8 cellular contexts compared by ENCODE assay signal in genomic region chr9:72315089-72315509, GRCh38. TPM values are rescaled to one million over a fixed set of nuclear protein-coding genes. Genes with fewer than 3 reads are reported as not detected.
DNase-seq lines count a peak whose midpoint lies in the region; ATAC-seq and TF ChIP-seq lines count a peak whose summit lies in the region.

No MANE protein-coding gene starts in this region.

- BruUV-seq in Panc1 (replicated peaks; lab: Mats Ljungman, UMichigan), result no TSS peak

- H3K27ac ChIP-seq in Panc1 (ENCODE audit: low read length), result peak overlapping the region; percentile 81

- CTCF ChIA-PET in Panc1 (lab: Charles Lee), result interaction anchor here (0.6 to 0.7 kb wide), 2 partner anchors 10 to 507 kb away, joined by 4 read pairs; no protein-coding TSS in a partner anchor

- in situ Hi-C loops in Panc1 (cut with HindIII; ENCODE audit: low pct_unique_long_range_greater_than_20kb, low sequenced_read_pairs), result no loop called here

- ATAC-seq in Panc1 (peak; percentile 61), Right ventricle myocardium superior (ENCODE audit: poor library complexity) (peak; percentile 80), GM19324 (IDR thresholded peaks at IDR 0.05; ENCODE audit: low FRiP score, unreplicated experiment) (no peak)

- POLR2A ChIA-PET in Panc1 (lab: Charles Lee), result interaction anchor here (0.6 to 0.7 kb wide), 2 partner anchors 35 to 1073 kb away, joined by 3 read pairs; no protein-coding TSS in a partner anchor

- no peak for TF ChIP-seq CTCF in Panc1 (IDR thresholded peaks at IDR 0.05)
- TF ChIP-seq CTCF in retinal pigment epithelial cell (conservative IDR thresholded peaks at IDR 0.05; ENCODE audit: low read depth, low read length), result no peak

- no peaks in the 10 kb centered on the region for H3K27me3 ChIP-seq in Panc1 (ENCODE audit: control insufficient read depth, insufficient read depth, low read length)

- peaks cover 21% of the 10 kb centered on the region for H3K4me1 ChIP-seq in Panc1 (ENCODE audit: control insufficient read depth, insufficient read depth, low read length)

- H3K9me3 ChIP-seq in Panc1 (ENCODE audit: control insufficient read depth, insufficient read depth, low read depth, low read length), result no peaks in the 10 kb centered on the region

- DNase-seq in Daoy (ENCODE audit: low read depth), result peak; percentile 75
- DNase-seq in Panc1 (ENCODE audit: low read depth, low spot score), result no peak
- peak; percentile 74 for DNase-seq in Right ventricle myocardium superior
- peak; percentile 77 for DNase-seq in retinal pigment epithelial cell (ENCODE audit: low read depth)
- no peak for DNase-seq in stimulated activated CD4-positive, alpha-beta T cell treated with anti-CD3 and anti-CD28 coated beads, Interleukin-15, amount 100 ng/mL, for 24 hours
- no peak for DNase-seq in COLO829 (ENCODE audit: low spot score)
- no peak for DNase-seq in foreskin melanocyte

- intact Hi-C loops in Panc1 (cut with micrococcal nuclease; ENCODE audit: unreplicated experiment) (no loop called here), Right ventricle myocardium superior (cut with DNase I) (no loop called here)

- H3K4me3 ChIP-seq in Panc1 (ENCODE audit: low read depth in 2 of 2, low read length in 2 of 2) (peak overlapping the region in 1 of 2 experiments; percentile 32; a peak in 2 of 4 replicates), retinal pigment epithelial cell (ENCODE audit: low read length) (peak overlapping the region; percentile 17)

- H3K36me3 ChIP-seq in Panc1 (ENCODE audit: control insufficient read depth, insufficient read depth, low read length), result no peaks in the 10 kb centered on the region; the same call in 1 of the 2 replicates

RNA-seq across cellular contexts. Expression of gene ZFAND5, which starts 49.9 kb away (rescaled TPM):
- total RNA-seq in Daoy (2014; rRNA removed; shearing (Covaris generic)), result 113 and 114 TPM in 2 replicates
- total RNA-seq in Panc1 (2021; ENCODE audit: unreplicated experiment) (185 TPM), Right ventricle myocardium superior (180 TPM)
- 113 TPM for polyA plus RNA-seq in Panc1 (2012; ENCODE audit: insufficient read length)

Comparison
In these comparisons a context has a peak if more than half of its experiments do, and no peak if none do; other contexts are left out.
1. DNase-seq: peak in Daoy (single experiment), Right ventricle myocardium superior (single experiment) and retinal pigment epithelial cell (single experiment); none in Panc1 (single experiment), stimulated activated CD4-positive, alpha-beta T cell treated with anti-CD3 and anti-CD28 coated beads, Interleukin-15, amount 100 ng/mL, for 24 hours (single experiment), COLO829 (single experiment) and foreskin melanocyte (single experiment).